ENCODE assay signal across 1 cellular context in the genomic region with DNA sequence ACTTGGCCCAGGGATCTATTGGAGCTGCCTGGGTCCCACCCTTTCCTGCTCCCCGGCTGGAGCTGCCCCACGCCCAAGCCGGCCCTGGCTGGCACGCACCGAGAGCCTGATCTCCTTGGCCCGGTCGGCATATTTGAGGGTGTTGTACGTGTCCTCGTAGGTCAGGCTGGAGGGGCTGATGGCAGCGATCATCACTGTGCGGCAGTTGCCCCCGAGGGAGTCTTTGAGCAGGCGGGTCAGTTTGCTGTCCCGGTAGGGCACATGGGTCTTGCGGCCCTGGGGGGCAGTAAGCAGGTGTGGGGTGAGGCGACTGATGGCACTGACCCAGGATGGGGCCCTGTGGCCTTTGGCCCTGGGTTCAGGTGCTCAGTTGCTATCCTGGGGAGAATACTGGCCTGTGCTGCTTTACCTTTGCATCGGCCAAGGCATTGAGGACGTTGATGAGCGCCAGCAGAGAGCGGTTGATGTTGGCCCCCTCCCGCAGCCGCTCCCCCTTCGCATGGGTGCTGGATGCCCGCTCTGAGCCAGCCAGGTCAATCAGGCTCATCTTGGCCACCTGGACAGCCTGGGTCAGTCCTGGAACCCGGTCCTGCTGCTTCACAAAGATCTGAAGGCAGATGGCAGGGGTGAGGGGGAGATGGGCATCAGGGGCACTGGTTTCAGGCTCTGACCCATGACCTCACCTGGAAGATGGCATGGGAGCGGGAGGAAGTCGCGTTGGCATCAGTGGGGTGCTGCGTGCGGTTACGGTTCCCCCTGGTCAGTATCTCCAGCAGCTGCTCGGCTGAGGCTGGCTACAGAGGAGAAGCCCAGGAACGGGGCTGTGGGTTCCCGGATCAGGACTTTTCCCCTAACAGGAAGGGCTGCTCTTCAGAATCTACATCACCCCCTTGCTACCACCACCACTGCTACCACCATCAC.
TF ChIP-seq lines count a peak whose summit lies in the region.

No MANE protein-coding gene starts in this region.

TF ChIP-seq in HepG2, 621 proteins besides CTCF, POLR2A, EP300 and RAD21:
- TF ChIP-seq RBFOX2 (IDR thresholded peaks at IDR 0.05; ENCODE audit: low read depth, low read length) (0 out of 2 replicates have a peak, but pooled peaks have one; percentile 32), MLXIP (CRISPR knock-in tag; IDR thresholded peaks at IDR 0.05; ENCODE audit: borderline replicate concordance) (no peak), ZNF644 (CRISPR knock-in tag; IDR thresholded peaks at IDR 0.05; ENCODE audit: low read depth) (no peak), ZNF101 (CRISPR knock-in tag; IDR thresholded peaks at IDR 0.05; ENCODE audit: borderline replicate concordance, low read depth) (no peak), FOXO1 (CRISPR knock-in tag; IDR thresholded peaks at IDR 0.05) (no peak), ZNF746 (CRISPR knock-in tag; IDR thresholded peaks at IDR 0.05) (no peak), AGO2 (optimal IDR thresholded peaks at IDR 0.05; ENCODE audit: low read depth, low read length) (peak; percentile 62), SOX6 (IDR thresholded peaks at IDR 0.05) (no peak), SOX6 (CRISPR knock-in tag; IDR thresholded peaks at IDR 0.05) (no peak)
